Comparison of ENCODE assay signal across 24 cellular contexts in the genomic region with DNA sequence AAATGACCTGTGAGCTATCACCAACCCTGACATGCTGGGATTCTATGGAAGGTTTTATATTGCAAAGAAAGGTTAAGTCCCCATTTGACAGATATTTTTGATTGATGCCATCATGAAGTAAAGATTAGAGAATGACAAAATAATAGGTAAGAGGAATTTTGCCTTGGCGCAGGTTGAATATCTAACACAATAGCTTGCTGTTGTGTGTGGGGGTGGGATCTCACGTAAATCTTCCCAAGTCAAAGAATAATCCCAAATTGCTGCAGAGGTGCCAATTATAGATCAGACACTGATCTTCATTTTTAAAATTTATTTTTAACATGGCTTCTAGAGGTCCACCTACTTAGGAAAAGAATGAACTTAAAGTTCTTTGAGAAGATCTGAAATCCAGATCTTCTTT.
DNase-seq lines count a peak whose midpoint lies in the region.
"Had no signal": no experiment of that assay in that cellular context is flagged by ENCODE, and none has a peak within 500 bp of the region (broad histone marks: within the 10 kb centered on the region; RNA-seq: fewer than 3 reads in every experiment).

No MANE protein-coding gene starts in this region.

- DNase-seq in NCI-H2227 treated with DMSO at 0.1 percent for 48 hours (lab: John Stamatoyannopoulos, UW) (peak; percentile 7), NCI-H2227 (lab: John Stamatoyannopoulos, UW; ENCODE audit: unreplicated experiment) (no peak), putamen (ENCODE audit: low spot score) (peak; percentile 67), activated T-cell treated with anti-CD3 and anti-CD28 coated beads for 4 hours (no peak)
- DNase-seq: 8988T; ACHN; AML-193; BE2C; C1 segment of cervical spinal cord; Caco-2; Calu3; CD4-positive, alpha-beta memory T cell; CD4-positive, alpha-beta T cell; CD4-positive, CD25-positive, alpha-beta regulatory T cell; CD8-positive, alpha-beta memory T cell; CD8-positive, alpha-beta T cell; COR-L47; DMS 273 treated with DMSO at 0.1 percent for 48 hours; DMS153; DMS53; DMS79; DMS79 treated with DMSO at 0.1 percent for 48 hours; DND-41; EL had no signal

Comparison
In these comparisons a context has a peak if more than half of its experiments do, and no peak if none do; other contexts are left out.
1. DNase-seq: peak in NCI-H2227 treated with DMSO at 0.1 percent for 48 hours (single experiment) and putamen (single experiment); none in NCI-H2227 (single experiment) and activated T-cell treated with anti-CD3 and anti-CD28 coated beads for 4 hours (single experiment).